In the genomic region with DNA sequence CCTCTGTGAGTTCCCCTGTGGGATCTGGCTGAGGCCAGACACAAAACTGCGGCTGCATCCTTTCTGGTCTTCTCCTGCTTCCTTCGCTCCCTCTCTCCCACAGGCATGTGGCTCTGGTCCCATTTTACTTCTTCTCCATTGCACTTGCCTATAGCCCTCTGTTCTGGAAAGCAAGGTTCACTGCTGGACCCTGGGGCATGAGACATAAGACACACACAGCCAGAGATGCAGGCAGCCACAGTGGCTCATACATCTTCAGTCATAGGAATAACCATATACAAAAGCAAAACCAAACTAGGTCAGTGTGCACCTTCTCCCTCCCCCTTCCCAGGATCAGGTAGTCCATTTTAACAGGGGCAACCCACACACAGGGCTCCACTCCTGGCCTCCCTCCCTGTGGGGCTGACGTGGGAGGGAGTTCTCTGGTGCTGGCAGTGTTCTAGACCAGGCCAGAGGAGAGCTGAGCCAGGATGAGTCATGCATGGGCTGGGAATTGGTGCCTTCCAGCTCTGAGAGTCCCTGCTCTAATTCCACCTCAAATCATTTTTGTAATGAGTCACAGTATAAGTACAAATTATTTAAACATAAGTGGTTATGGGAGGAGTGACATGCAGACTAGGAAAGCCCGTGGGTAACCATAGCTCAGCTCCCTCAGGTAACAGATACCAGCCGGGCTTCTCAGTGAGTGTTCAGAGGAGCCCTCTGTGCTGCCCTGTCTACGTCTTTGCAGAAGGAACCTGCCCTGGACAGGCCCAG, we compare ENCODE assay signal across 9 cellular contexts. TPM values are rescaled to one million over a fixed set of nuclear protein-coding genes. Genes with fewer than 3 reads are reported as not detected.
DNase-seq lines count a peak whose midpoint lies in the region; ATAC-seq and TF ChIP-seq lines count a peak whose summit lies in the region.
"Had no signal": no experiment of that assay in that cellular context is flagged by ENCODE, and none has a peak within 500 bp of the region (broad histone marks: within the 10 kb centered on the region; RNA-seq: fewer than 3 reads in every experiment).

No MANE protein-coding gene starts in this region.

- H3K9me3 ChIP-seq in IMR-90 (ENCODE audit: control insufficient read depth, insufficient read depth, low read length): no peaks in the 10 kb centered on the region
- H3K9me3 ChIP-seq in osteoblast (ENCODE audit: low read depth, low read length): no peaks in the 10 kb centered on the region

- no peaks in the 10 kb centered on the region for H3K79me1 ChIP-seq in IMR-90 (ENCODE audit: low read depth in 1 of 2, low read length in 2 of 2)

- TF ChIP-seq POLR2A in IMR-90 (IDR thresholded peaks at IDR 0.05; ENCODE audit: low read depth, low read length): no peak

- no peak overlapping the region for H3K4me3 ChIP-seq in IMR-90 (ENCODE audit: insufficient read depth, low read depth, low read length)
- H3K4me3 ChIP-seq in osteoblast (ENCODE audit: insufficient read depth, low read length): no peak overlapping the region

- peaks cover 6% of the 10 kb centered on the region for H3K27me3 Mint-ChIP-seq in mesothelial cell of epicardium (ENCODE audit: low read depth)

- no peak overlapping the region for H3K56ac ChIP-seq in IMR-90 (ENCODE audit: extremely low read depth, insufficient read depth, low read length)

- no peaks in the 10 kb centered on the region for H4K20me1 ChIP-seq in IMR-90 (ENCODE audit: insufficient read depth, low read length)
- H4K20me1 ChIP-seq in osteoblast (ENCODE audit: insufficient read depth, low read length): no peaks in the 10 kb centered on the region

- intact Hi-C loops in IMR-90 (cut with micrococcal nuclease): loop anchor here (1.0 kb wide), 1 partner anchor 56 kb away; no protein-coding TSS in a partner anchor

- no peaks in the 10 kb centered on the region for H3K36me3 ChIP-seq in IMR-90 (ENCODE audit: control insufficient read depth, insufficient read depth, low read length)
- no peaks in the 10 kb centered on the region for H3K36me3 ChIP-seq in osteoblast (ENCODE audit: insufficient read depth, low read length)

- no peak for TF ChIP-seq CTCF in IMR-90 (conservative IDR thresholded peaks at IDR 0.05; ENCODE audit: low read depth, low read length)
- TF ChIP-seq CTCF in osteoblast (IDR thresholded peaks at IDR 0.05; ENCODE audit: extremely low read depth, low read depth, low read length): no peak
- TF ChIP-seq CTCF in mesothelial cell of epicardium (IDR thresholded peaks at IDR 0.05; ENCODE audit: unreplicated experiment): no peak

- peak overlapping the region; percentile 1 for H2BK5ac ChIP-seq in IMR-90 (ENCODE audit: low read depth, low read length, poor library complexity, severe bottlenecking)

- H3K18ac ChIP-seq in IMR-90 (ENCODE audit: low read depth, low read length): 0 out of 2 replicates have a peak overlapping the region, but pooled peaks have one; percentile 5

- H3K79me2 ChIP-seq in osteoblast (ENCODE audit: insufficient read depth, low read length): no peaks in the 10 kb centered on the region

- no peak overlapping the region for H4K5ac ChIP-seq in IMR-90 (ENCODE audit: low read depth, low read length)

- TF ChIP-seq RAD21 in IMR-90 (IDR thresholded peaks at IDR 0.05; ENCODE audit: low read length): no peak

- H3K36me3 Mint-ChIP-seq in mesothelial cell of epicardium: no peaks in the 10 kb centered on the region
- H3K36me3 Mint-ChIP-seq: activated naive CD8-positive, alpha-beta T cell had no signal

- H3K27ac ChIP-seq in IMR-90 (ENCODE audit: insufficient read depth, low read length) (no peak overlapping the region), osteoblast (ENCODE audit: low read depth, low read length) (no peak overlapping the region)

- no peak overlapping the region for H3K9ac ChIP-seq in IMR-90 (ENCODE audit: low read depth, low read length)

- peak overlapping the region; percentile 53; the same call in 1 of the 2 replicates for H3K4ac ChIP-seq in IMR-90 (ENCODE audit: low read depth, low read length)

- H3K4me2 ChIP-seq in IMR-90 (ENCODE audit: low read depth, low read length) (no peak overlapping the region), osteoblast (ENCODE audit: insufficient read depth, low read length) (no peak overlapping the region)

- in situ Hi-C loops in IMR-90 (cut with MboI; ENCODE audit: low sequenced_read_pairs): no loop called here

- ATAC-seq in IMR-90 (ENCODE audit: low read depth) (peak; percentile 99), esophagus mucosa (peak; percentile 94)

- H2AFZ ChIP-seq in IMR-90 (replicated peaks; ENCODE audit: low read length, poor library complexity) (peak overlapping the region; percentile 64), osteoblast (ENCODE audit: low read length) (no peak overlapping the region)

- no peak overlapping the region for H3K27ac Mint-ChIP-seq in mesothelial cell of epicardium
- H3K27ac Mint-ChIP-seq: activated naive CD8-positive, alpha-beta T cell had no signal

- H3K14ac ChIP-seq in IMR-90 (replicated peaks; ENCODE audit: low read depth, low read length): no peak overlapping the region

- H2BK20ac ChIP-seq in IMR-90 (ENCODE audit: low read depth, low read length): peak overlapping the region; percentile 52

- H4K8ac ChIP-seq in IMR-90 (ENCODE audit: low read depth in 2 of 2, low read length in 2 of 2): no peak overlapping the region

- H3K23ac ChIP-seq in IMR-90 (ENCODE audit: low read depth, low read length): no peak overlapping the region

- no peak overlapping the region for H3K4me3 Mint-ChIP-seq in mesothelial cell of epicardium
- H3K4me3 Mint-ChIP-seq: activated naive CD8-positive, alpha-beta T cell had no signal

- CTCF ChIA-PET in IMR-90 (lab: Yijun Ruan, JAX): interaction anchor here (0.5 to 0.6 kb wide), 2 partner anchors 842 to 1246 kb away, joined by 3 read pairs; no protein-coding TSS in a partner anchor

- DNase-seq in Ammon's horn (ENCODE audit: low spot score) (peak; percentile 61), IMR-90 (peak; percentile 97), osteoblast (ENCODE audit: insufficient read length, low spot score, missing footprints) (peak; percentile 86), mesothelial cell of epicardium (ENCODE audit: low spot score in 2 of 2, unreplicated experiment in 2 of 2) (no peak), 8988T (no peak), NCI-H748 treated with DMSO at 0.1 percent for 48 hours (lab: John Stamatoyannopoulos, UW) (no peak), NCI-H2107 treated with DMSO at 0.1 percent for 48 hours (lab: John Stamatoyannopoulos, UW; ENCODE audit: unreplicated experiment) (no peak)

- POLR2A ChIA-PET in IMR-90 (lab: Charles Lee; ENCODE audit: unreplicated experiment): no interaction called here

- H4K91ac ChIP-seq in IMR-90 (ENCODE audit: insufficient read depth, low read depth, low read length): peak overlapping the region; percentile 63

- peaks cover 12% of the 10 kb centered on the region for H3K4me1 Mint-ChIP-seq in mesothelial cell of epicardium

- H3K9me3 Mint-ChIP-seq in mesothelial cell of epicardium: no peaks in the 10 kb centered on the region

- H2BK120ac ChIP-seq in IMR-90 (ENCODE audit: low read depth, low read length): peak overlapping the region; percentile 85

- H2AK5ac ChIP-seq in IMR-90 (ENCODE audit: low read depth, low read length): peak overlapping the region; percentile 56

- WGBS in IMR-90 (ENCODE audit: extremely low coverage in 2 of 2, insufficient read length in 1 of 2), 2 experiments: 60% methylated on average over 3 of the region's 6 CpGs; no CpG with 5 or more reads in 1 of the 2 experiments

- H3K9me1 ChIP-seq in IMR-90 (ENCODE audit: insufficient read depth, low read length): peaks cover 10% of the 10 kb centered on the region

- H2AK9ac ChIP-seq in IMR-90 (replicated peaks; ENCODE audit: low read depth, low read length, poor library complexity): peak overlapping the region; percentile 11

- dilution Hi-C loops in IMR-90 (cut with HindIII; ENCODE audit: low sequenced_read_pairs, unreplicated experiment): no loop called here

- H3K27me3 ChIP-seq in IMR-90 (ENCODE audit: control insufficient read depth, insufficient read depth, low read length) (no peaks in the 10 kb centered on the region), osteoblast (ENCODE audit: insufficient read depth, low read length) (no peaks in the 10 kb centered on the region)

- H2BK15ac ChIP-seq in IMR-90 (ENCODE audit: low read depth, low read length): peak overlapping the region; percentile 6; the same call in 1 of the 3 replicates

- no TSS peak for BruUV-seq in IMR-90 (replicated peaks; lab: Mats Ljungman, UMichigan)

- H3K4me1 ChIP-seq in IMR-90 (ENCODE audit: control insufficient read depth, insufficient read depth, low read length) (peaks cover 11% of the 10 kb centered on the region), osteoblast (ENCODE audit: insufficient read depth, low read length) (peaks cover 10% of the 10 kb centered on the region)

TF ChIP-seq in IMR-90, 13 proteins besides CTCF, POLR2A, EP300 and RAD21 (continues in another document):
- no peak for TF ChIP-seq CHD1 (IDR thresholded peaks at IDR 0.05; ENCODE audit: low read depth, low read length)
- TF ChIP-seq SMC3 (IDR thresholded peaks at IDR 0.05; ENCODE audit: low read depth, low read length): no peak
- TF ChIP-seq MAFK (IDR thresholded peaks at IDR 0.05; ENCODE audit: low read depth, low read length): no peak
- no peak for TF ChIP-seq MXI1 (IDR thresholded peaks at IDR 0.05; ENCODE audit: borderline replicate concordance, low read depth, low read length)
- TF ChIP-seq, protein P1, sequence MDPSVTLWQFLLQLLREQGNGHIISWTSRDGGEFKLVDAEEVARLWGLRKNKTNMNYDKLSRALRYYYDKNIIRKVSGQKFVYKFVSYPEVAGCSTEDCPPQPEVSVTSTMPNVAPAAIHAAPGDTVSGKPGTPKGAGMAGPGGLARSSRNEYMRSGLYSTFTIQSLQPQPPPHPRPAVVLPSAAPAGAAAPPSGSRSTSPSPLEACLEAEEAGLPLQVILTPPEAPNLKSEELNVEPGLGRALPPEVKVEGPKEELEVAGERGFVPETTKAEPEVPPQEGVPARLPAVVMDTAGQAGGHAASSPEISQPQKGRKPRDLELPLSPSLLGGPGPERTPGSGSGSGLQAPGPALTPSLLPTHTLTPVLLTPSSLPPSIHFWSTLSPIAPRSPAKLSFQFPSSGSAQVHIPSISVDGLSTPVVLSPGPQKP (IDR thresholded peaks at IDR 0.05; ENCODE audit: borderline replicate concordance, low read depth, low read length): no peak
- TF ChIP-seq RCOR1 (IDR thresholded peaks at IDR 0.05; ENCODE audit: insufficient replicate concordance, low read length): no peak

RNA-seq across cellular contexts. Expression of a gene that starts 58.0 kb away (rescaled TPM):
- under 0.01 TPM in 1 of 2 replicates, not detected in the other for total RNA-seq in IMR-90 (2012; rRNA removed)
- polyA plus RNA-seq in IMR-90 (2012; rRNA removed): 0.06 and 0.15 TPM in 2 replicates
- polyA plus RNA-seq in IMR-90 (2012; cell fraction: cytosol; rRNA removed): 0.05 TPM in 1 of 2 replicates, not detected in the other
- polyA plus RNA-seq in IMR-90 (2012; cell fraction: nucleus; rRNA removed; ENCODE audit: low replicate concordance): 0.02 and 0.05 TPM in 2 replicates
- not detected for total RNA-seq in esophagus mucosa
- total RNA-seq in osteoblast: not detected in 2 replicates
- total RNA-seq in mesothelial cell of epicardium: 3.4 to 3.5 TPM (median 3.4 TPM) in 3 replicates

Comparison
In these comparisons a context has a peak if more than half of its experiments do, and no peak if none do; other contexts are left out.
1. DNase-seq: peak in Ammon's horn (single experiment), IMR-90 (single experiment) and osteoblast (single experiment); none in mesothelial cell of epicardium (0 of 2), 8988T (single experiment), NCI-H748 treated with DMSO at 0.1 percent for 48 hours (single experiment) and NCI-H2107 treated with DMSO at 0.1 percent for 48 hours (single experiment).